In genomic region chr7:100444311-100445278, GRCh38 we compare ENCODE assay signal across 8 cellular contexts. TPM values are rescaled to one million over a fixed set of nuclear protein-coding genes. Genes with fewer than 3 reads are reported as not detected.
DNase-seq lines count a peak whose midpoint lies in the region; ATAC-seq and TF ChIP-seq lines count a peak whose summit lies in the region.

No MANE protein-coding gene starts in this region.

- H3K27ac ChIP-seq in SJSA1 (peak overlapping the region; percentile 25; the same call in 1 of the 2 replicates), gastrocnemius medialis (peak overlapping the region; percentile 63 to 74 (median 65))

- intact Hi-C loops in gastrocnemius medialis (cut with DNase I; ENCODE audit: low total_unique reads), result no loop called here

- no peak overlapping the region for H3K4me3 ChIP-seq in SJSA1
- H3K4me3 ChIP-seq in fibroblast of pulmonary artery (replicated peaks; ENCODE audit: low read depth, low read length), result no peak overlapping the region
- no peak overlapping the region for H3K4me3 ChIP-seq in gastrocnemius medialis

- H3K27me3 ChIP-seq in SJSA1 (replicated peaks) (no peaks in the 10 kb centered on the region), gastrocnemius medialis (no peaks in the 10 kb centered on the region)

- TF ChIP-seq POLR2A in gastrocnemius medialis (IDR thresholded peaks at IDR 0.05), result peak in 1 of 2 donors; percentile 5

- DNase-seq in GM10266 (ENCODE audit: extremely low spot score), result peak; percentile 5
- peak in 1 of 2 experiments; percentile 39 for DNase-seq in SJSA1 (ENCODE audit: low read depth in 1 of 2, low spot score in 2 of 2)
- DNase-seq in fibroblast of pulmonary artery (ENCODE audit: low read depth), result peak; percentile 89
- DNase-seq in gastrocnemius medialis, result peak in 1 of 2 donors; percentile 8
- DNase-seq in stimulated activated CD4-positive, alpha-beta T cell treated with anti-CD3 and anti-CD28 coated beads, Interleukin-12 subunit alpha, Interleukin-12 subunit beta, amount 100 ng/mL, for 4 hours, result no peak
- no peak for DNase-seq in NCI-H1417 (lab: John Stamatoyannopoulos, UW)
- no peak for DNase-seq in SK-N-DZ (ENCODE audit: low spot score)
- DNase-seq in mucosa of gallbladder (ENCODE audit: low spot score), result no peak

- peaks cover 46% of the 10 kb centered on the region for H3K4me1 ChIP-seq in SJSA1 (replicated peaks)
- H3K4me1 ChIP-seq in gastrocnemius medialis, result no peaks in the 10 kb centered on the region

- H3K36me3 ChIP-seq in SJSA1, result no peaks in the 10 kb centered on the region
- no peaks in the 10 kb centered on the region for H3K36me3 ChIP-seq in gastrocnemius medialis

- peak; percentile 63 to 71 for ATAC-seq in gastrocnemius medialis

- TF ChIP-seq CTCF in GM10266 (IDR thresholded peaks at IDR 0.05; ENCODE audit: control insufficient read depth, insufficient read depth, low read depth, missing control alignments) (no peak), fibroblast of pulmonary artery (IDR thresholded peaks at IDR 0.05; ENCODE audit: low read length, missing control alignments) (no peak), gastrocnemius medialis (IDR thresholded peaks at IDR 0.05 in 4 of 5, conservative IDR thresholded peaks at IDR 0.05 in 1 of 5) (no peak)

- in situ Hi-C loops in gastrocnemius medialis (cut with MboI; ENCODE audit: low sequenced_read_pairs in 4 of 4), result loop anchor here in 1 of 4 donors (25.0 kb wide), 1 partner anchor 418 kb away; the partner anchor contains the start of genes SLC12A9 and TRIP6

- H3K9me3 ChIP-seq in SJSA1 (replicated peaks) (no peaks in the 10 kb centered on the region), gastrocnemius medialis (no peaks in the 10 kb centered on the region)

RNA-seq across cellular contexts. Expression of gene PPP1R35, which starts 8.3 kb away (rescaled TPM):
- 56.4 and 71.5 TPM in 2 replicates for total RNA-seq in SJSA1 (2014; rRNA removed; shearing (Covaris generic))
- total RNA-seq in gastrocnemius medialis (10 to 100 TPM in 3 of 4 donors, 1 to 10 TPM in 1; 5.1 to 16.0 (median 13.0) TPM), mucosa of gallbladder (36.3 TPM)
- 30.0 and 50.0 TPM in 2 replicates for polyA plus RNA-seq in SK-N-DZ (2014; cell fraction: cytosol; rRNA removed)
- polyA plus RNA-seq in SK-N-DZ (2014; cell fraction: nucleus; rRNA removed), result 114 and 118 TPM in 2 replicates

RNA-seq across cellular contexts. Expression of gene MEPCE, which starts 15.0 kb away (rescaled TPM):
- total RNA-seq in SJSA1 (2014; rRNA removed; shearing (Covaris generic)), result 18.2 and 25.6 TPM in 2 replicates
- 10 to 100 TPM; 23.5 to 39.9 (median 28.6) TPM for total RNA-seq in gastrocnemius medialis
- 21.8 and 28.3 TPM in 2 replicates for polyA plus RNA-seq in SK-N-DZ (2014; cell fraction: cytosol; rRNA removed)
- 20.0 and 21.4 TPM in 2 replicates for polyA plus RNA-seq in SK-N-DZ (2014; cell fraction: nucleus; rRNA removed)
- 40.5 TPM for total RNA-seq in mucosa of gallbladder

RNA-seq across cellular contexts. Expression of gene ZCWPW1, which starts 16.1 kb away (rescaled TPM):
- total RNA-seq in SJSA1 (2014; rRNA removed; shearing (Covaris generic)), result 1.1 and 1.2 TPM in 2 replicates
- total RNA-seq in gastrocnemius medialis (1 to 10 TPM; 1.6 to 8.5 (median 2.7) TPM), mucosa of gallbladder (4.6 TPM)
- 0.52 and 3.6 TPM in 2 replicates for polyA plus RNA-seq in SK-N-DZ (2014; cell fraction: cytosol; rRNA removed)
- polyA plus RNA-seq in SK-N-DZ (2014; cell fraction: nucleus; rRNA removed), result 3.4 and 5.2 TPM in 2 replicates

RNA-seq across cellular contexts. Expression of gene SPACDR, which starts 19.5 kb away (rescaled TPM):
- 0.66 TPM in 1 of 2 replicates, not detected in the other for total RNA-seq in SJSA1 (2014; rRNA removed; shearing (Covaris generic))
- total RNA-seq in gastrocnemius medialis (under 1 TPM in 1 of 4 donors, not detected in 3; 0.29 TPM), mucosa of gallbladder (1.2 TPM)
- not detected in 2 replicates for polyA plus RNA-seq in SK-N-DZ (2014; cell fraction: cytosol; rRNA removed)
- 1.8 TPM in 1 of 2 replicates, not detected in the other for polyA plus RNA-seq in SK-N-DZ (2014; cell fraction: nucleus; rRNA removed)

RNA-seq across cellular contexts. Expression of gene TSC22D4, which starts 34.4 kb away (rescaled TPM):
- 25.3 and 32.7 TPM in 2 replicates for total RNA-seq in SJSA1 (2014; rRNA removed; shearing (Covaris generic))
- total RNA-seq in gastrocnemius medialis, result 10 to 100 TPM; 14.3 to 25.5 (median 21.2) TPM
- polyA plus RNA-seq in SK-N-DZ (2014; cell fraction: cytosol; rRNA removed), result 21.1 and 24.7 TPM in 2 replicates
- 16.0 and 23.2 TPM in 2 replicates for polyA plus RNA-seq in SK-N-DZ (2014; cell fraction: nucleus; rRNA removed)
- total RNA-seq in mucosa of gallbladder, result 78.2 TPM

Comparison
In these comparisons a context has a peak if more than half of its experiments do, and no peak if none do; other contexts are left out.
1. DNase-seq: peak in GM10266 (single experiment) and fibroblast of pulmonary artery (single experiment); none in stimulated activated CD4-positive, alpha-beta T cell treated with anti-CD3 and anti-CD28 coated beads, Interleukin-12 subunit alpha, Interleukin-12 subunit beta, amount 100 ng/mL, for 4 hours (single experiment), NCI-H1417 (0 of 3), SK-N-DZ (single experiment) and mucosa of gallbladder (single experiment).